ENCODE assay signal across 1 cellular context in genomic region chr21:43659136-43660000, GRCh38.
TF ChIP-seq lines count a peak whose summit lies in the region.

HSF2BP (minus strand) TSS chr21:43659488; CDS start chr21:43658096, 1,392 bp downstream.
A gene with protein sequence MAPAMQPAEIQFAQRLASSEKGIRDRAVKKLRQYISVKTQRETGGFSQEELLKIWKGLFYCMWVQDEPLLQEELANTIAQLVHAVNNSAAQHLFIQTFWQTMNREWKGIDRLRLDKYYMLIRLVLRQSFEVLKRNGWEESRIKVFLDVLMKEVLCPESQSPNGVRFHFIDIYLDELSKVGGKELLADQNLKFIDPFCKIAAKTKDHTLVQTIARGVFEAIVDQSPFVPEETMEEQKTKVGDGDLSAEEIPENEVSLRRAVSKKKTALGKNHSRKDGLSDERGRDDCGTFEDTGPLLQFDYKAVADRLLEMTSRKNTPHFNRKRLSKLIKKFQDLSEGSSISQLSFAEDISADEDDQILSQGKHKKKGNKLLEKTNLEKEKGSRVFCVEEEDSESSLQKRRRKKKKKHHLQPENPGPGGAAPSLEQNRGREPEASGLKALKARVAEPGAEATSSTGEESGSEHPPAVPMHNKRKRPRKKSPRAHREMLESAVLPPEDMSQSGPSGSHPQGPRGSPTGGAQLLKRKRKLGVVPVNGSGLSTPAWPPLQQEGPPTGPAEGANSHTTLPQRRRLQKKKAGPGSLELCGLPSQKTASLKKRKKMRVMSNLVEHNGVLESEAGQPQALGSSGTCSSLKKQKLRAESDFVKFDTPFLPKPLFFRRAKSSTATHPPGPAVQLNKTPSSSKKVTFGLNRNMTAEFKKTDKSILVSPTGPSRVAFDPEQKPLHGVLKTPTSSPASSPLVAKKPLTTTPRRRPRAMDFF (plus strand): TSS chr21:43659560. CDS start chr21:43659665, 105 bp downstream.

TF ChIP-seq in HepG2, 621 proteins besides CTCF, POLR2A, EP300 and RAD21 (continued from another document and continues in another):
- TF ChIP-seq ZFP90 (CRISPR knock-in tag; IDR thresholded peaks at IDR 0.05; ENCODE audit: borderline replicate concordance): peak; percentile 95; the same call in 1 of the 2 replicates
- TF ChIP-seq SIN3B (IDR thresholded peaks at IDR 0.05; ENCODE audit: low read length): no peak
- TF ChIP-seq ATAD3A (CRISPR knock-in tag; IDR thresholded peaks at IDR 0.05): no peak; the same call in 1 of the 2 replicates
- TF ChIP-seq POLR2AphosphoS5 (IDR thresholded peaks at IDR 0.05; ENCODE audit: low read depth, low read length): peak; percentile 81
- TF ChIP-seq ZNF879 (CRISPR knock-in tag; IDR thresholded peaks at IDR 0.05): peak; percentile 77; the same call in 1 of the 2 replicates
- no peak for TF ChIP-seq ZNF839 (CRISPR knock-in tag; IDR thresholded peaks at IDR 0.05; ENCODE audit: borderline replicate concordance)
- TF ChIP-seq BCL3 (CRISPR knock-in tag; IDR thresholded peaks at IDR 0.05): peak; percentile 96
- peak; percentile 93 for TF ChIP-seq SAP130 (CRISPR knock-in tag; IDR thresholded peaks at IDR 0.05; ENCODE audit: low read depth)
- TF ChIP-seq, protein P1, sequence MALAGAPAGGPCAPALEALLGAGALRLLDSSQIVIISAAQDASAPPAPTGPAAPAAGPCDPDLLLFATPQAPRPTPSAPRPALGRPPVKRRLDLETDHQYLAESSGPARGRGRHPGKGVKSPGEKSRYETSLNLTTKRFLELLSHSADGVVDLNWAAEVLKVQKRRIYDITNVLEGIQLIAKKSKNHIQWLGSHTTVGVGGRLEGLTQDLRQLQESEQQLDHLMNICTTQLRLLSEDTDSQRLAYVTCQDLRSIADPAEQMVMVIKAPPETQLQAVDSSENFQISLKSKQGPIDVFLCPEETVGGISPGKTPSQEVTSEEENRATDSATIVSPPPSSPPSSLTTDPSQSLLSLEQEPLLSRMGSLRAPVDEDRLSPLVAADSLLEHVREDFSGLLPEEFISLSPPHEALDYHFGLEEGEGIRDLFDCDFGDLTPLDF (CRISPR knock-in tag; IDR thresholded peaks at IDR 0.05): peak; percentile 88
- TF ChIP-seq CC2D1A (CRISPR knock-in tag; IDR thresholded peaks at IDR 0.05): no peak
- no peak for TF ChIP-seq ZBTB8A (CRISPR knock-in tag; IDR thresholded peaks at IDR 0.05; ENCODE audit: borderline replicate concordance, low read depth)
- TF ChIP-seq HOXA3 (CRISPR knock-in tag; IDR thresholded peaks at IDR 0.05): peak; percentile 99
- TF ChIP-seq ZUFSP (CRISPR knock-in tag; IDR thresholded peaks at IDR 0.05; ENCODE audit: borderline replicate concordance): no peak
- peak; percentile 91 for TF ChIP-seq ISX (CRISPR knock-in tag; conservative IDR thresholded peaks at IDR 0.05)
- no peak for TF ChIP-seq JARID2 (CRISPR knock-in tag; IDR thresholded peaks at IDR 0.05; ENCODE audit: insufficient replicate concordance)
- TF ChIP-seq ZNF335 (CRISPR knock-in tag; IDR thresholded peaks at IDR 0.05): no peak
- TF ChIP-seq, protein P2, sequence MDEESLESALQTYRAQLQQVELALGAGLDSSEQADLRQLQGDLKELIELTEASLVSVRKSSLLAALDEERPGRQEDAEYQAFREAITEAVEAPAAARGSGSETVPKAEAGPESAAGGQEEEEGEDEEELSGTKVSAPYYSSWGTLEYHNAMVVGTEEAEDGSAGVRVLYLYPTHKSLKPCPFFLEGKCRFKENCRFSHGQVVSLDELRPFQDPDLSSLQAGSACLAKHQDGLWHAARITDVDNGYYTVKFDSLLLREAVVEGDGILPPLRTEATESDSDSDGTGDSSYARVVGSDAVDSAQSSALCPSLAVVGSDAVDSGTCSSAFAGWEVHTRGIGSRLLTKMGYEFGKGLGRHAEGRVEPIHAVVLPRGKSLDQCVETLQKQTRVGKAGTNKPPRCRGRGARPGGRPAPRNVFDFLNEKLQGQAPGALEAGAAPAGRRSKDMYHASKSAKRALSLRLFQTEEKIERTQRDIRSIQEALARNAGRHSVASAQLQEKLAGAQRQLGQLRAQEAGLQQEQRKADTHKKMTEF (CRISPR knock-in tag; IDR thresholded peaks at IDR 0.05): peak; percentile 36; the same call in 1 of the 2 replicates
- no peak for TF ChIP-seq ZNF136 (CRISPR knock-in tag; IDR thresholded peaks at IDR 0.05; ENCODE audit: low read depth)
- no peak for TF ChIP-seq MEIS1 (CRISPR knock-in tag; IDR thresholded peaks at IDR 0.05; ENCODE audit: borderline replicate concordance)
- TF ChIP-seq WIZ (CRISPR knock-in tag; IDR thresholded peaks at IDR 0.05): no peak
- no peak for TF ChIP-seq ZNF619 (CRISPR knock-in tag; IDR thresholded peaks at IDR 0.05)
- TF ChIP-seq SIN3A (IDR thresholded peaks at IDR 0.05; ENCODE audit: borderline replicate concordance, low read depth, low read length): peak; percentile 87; the same call in 1 of the 2 replicates
- TF ChIP-seq MTF2 (CRISPR knock-in tag; IDR thresholded peaks at IDR 0.05; ENCODE audit: borderline replicate concordance): no peak
- TF ChIP-seq ZNF564 (CRISPR knock-in tag; IDR thresholded peaks at IDR 0.05): peak; percentile 92
- no peak for TF ChIP-seq RARG (CRISPR knock-in tag; IDR thresholded peaks at IDR 0.05; ENCODE audit: low read depth)
- TF ChIP-seq KDM5A (IDR thresholded peaks at IDR 0.05; ENCODE audit: borderline replicate concordance, low read length): peak; percentile 93
- TF ChIP-seq, protein P3, sequence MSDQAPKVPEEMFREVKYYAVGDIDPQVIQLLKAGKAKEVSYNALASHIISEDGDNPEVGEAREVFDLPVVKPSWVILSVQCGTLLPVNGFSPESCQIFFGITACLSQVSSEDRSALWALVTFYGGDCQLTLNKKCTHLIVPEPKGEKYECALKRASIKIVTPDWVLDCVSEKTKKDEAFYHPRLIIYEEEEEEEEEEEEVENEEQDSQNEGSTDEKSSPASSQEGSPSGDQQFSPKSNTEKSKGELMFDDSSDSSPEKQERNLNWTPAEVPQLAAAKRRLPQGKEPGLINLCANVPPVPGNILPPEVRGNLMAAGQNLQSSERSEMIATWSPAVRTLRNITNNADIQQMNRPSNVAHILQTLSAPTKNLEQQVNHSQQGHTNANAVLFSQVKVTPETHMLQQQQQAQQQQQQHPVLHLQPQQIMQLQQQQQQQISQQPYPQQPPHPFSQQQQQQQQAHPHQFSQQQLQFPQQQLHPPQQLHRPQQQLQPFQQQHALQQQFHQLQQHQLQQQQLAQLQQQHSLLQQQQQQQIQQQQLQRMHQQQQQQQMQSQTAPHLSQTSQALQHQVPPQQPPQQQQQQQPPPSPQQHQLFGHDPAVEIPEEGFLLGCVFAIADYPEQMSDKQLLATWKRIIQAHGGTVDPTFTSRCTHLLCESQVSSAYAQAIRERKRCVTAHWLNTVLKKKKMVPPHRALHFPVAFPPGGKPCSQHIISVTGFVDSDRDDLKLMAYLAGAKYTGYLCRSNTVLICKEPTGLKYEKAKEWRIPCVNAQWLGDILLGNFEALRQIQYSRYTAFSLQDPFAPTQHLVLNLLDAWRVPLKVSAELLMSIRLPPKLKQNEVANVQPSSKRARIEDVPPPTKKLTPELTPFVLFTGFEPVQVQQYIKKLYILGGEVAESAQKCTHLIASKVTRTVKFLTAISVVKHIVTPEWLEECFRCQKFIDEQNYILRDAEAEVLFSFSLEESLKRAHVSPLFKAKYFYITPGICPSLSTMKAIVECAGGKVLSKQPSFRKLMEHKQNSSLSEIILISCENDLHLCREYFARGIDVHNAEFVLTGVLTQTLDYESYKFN (CRISPR knock-in tag; conservative IDR thresholded peaks at IDR 0.05): no peak; the same call in 1 of the 2 replicates
- TF ChIP-seq MAFG (CRISPR knock-in tag; IDR thresholded peaks at IDR 0.05): no peak
- peak; percentile 82; the same call in 1 of the 2 replicates for TF ChIP-seq ZSCAN25 (CRISPR knock-in tag; IDR thresholded peaks at IDR 0.05)
- TF ChIP-seq ZFAT (CRISPR knock-in tag; conservative IDR thresholded peaks at IDR 0.05): peak; percentile 94
- TF ChIP-seq TRIM22 (IDR thresholded peaks at IDR 0.05): no peak
- no peak for TF ChIP-seq TRIM24 (CRISPR knock-in tag; IDR thresholded peaks at IDR 0.05)
- TF ChIP-seq RFXANK (CRISPR knock-in tag; IDR thresholded peaks at IDR 0.05): no peak
- TF ChIP-seq EHMT2 (IDR thresholded peaks at IDR 0.05; ENCODE audit: borderline replicate concordance, low read depth, low read length): no peak
- TF ChIP-seq TFDP1 (CRISPR knock-in tag; IDR thresholded peaks at IDR 0.05; ENCODE audit: borderline replicate concordance): peak; percentile 98
- TF ChIP-seq, protein P4, sequence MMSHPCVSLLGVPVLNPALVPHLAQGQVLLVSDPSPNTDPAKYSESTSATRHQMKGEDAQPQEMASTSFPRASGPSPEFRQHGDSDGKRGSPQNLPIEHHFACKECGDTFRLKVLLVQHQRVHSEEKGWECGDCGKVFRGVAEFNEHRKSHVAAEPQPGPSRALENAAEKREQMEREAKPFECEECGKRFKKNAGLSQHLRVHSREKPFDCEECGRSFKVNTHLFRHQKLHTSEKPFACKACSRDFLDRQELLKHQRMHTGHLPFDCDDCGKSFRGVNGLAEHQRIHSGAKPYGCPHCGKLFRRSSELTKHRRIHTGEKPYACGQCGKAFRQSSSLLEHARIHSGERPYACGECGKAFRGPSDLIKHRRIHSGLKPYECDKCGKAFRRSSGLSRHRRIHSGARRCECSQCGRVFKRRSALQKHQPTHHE (CRISPR knock-in tag; IDR thresholded peaks at IDR 0.05; ENCODE audit: borderline replicate concordance): 0 out of 2 replicates have a peak, but pooled peaks have one; percentile 82
- TF ChIP-seq, protein P5, sequence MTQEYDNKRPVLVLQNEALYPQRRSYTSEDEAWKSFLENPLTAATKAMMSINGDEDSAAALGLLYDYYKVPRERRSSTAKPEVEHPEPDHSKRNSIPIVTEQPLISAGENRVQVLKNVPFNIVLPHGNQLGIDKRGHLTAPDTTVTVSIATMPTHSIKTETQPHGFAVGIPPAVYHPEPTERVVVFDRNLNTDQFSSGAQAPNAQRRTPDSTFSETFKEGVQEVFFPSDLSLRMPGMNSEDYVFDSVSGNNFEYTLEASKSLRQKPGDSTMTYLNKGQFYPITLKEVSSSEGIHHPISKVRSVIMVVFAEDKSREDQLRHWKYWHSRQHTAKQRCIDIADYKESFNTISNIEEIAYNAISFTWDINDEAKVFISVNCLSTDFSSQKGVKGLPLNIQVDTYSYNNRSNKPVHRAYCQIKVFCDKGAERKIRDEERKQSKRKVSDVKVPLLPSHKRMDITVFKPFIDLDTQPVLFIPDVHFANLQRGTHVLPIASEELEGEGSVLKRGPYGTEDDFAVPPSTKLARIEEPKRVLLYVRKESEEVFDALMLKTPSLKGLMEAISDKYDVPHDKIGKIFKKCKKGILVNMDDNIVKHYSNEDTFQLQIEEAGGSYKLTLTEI (CRISPR knock-in tag; conservative IDR thresholded peaks at IDR 0.05): no peak
- TF ChIP-seq NFIB (CRISPR knock-in tag; IDR thresholded peaks at IDR 0.05; ENCODE audit: borderline replicate concordance): no peak
- TF ChIP-seq ZNF225 (CRISPR knock-in tag; IDR thresholded peaks at IDR 0.05): no peak
- peak; percentile 95 for TF ChIP-seq ZNF749 (CRISPR knock-in tag; IDR thresholded peaks at IDR 0.05; ENCODE audit: borderline replicate concordance)
- peak; percentile 98 for TF ChIP-seq ZNF451 (CRISPR knock-in tag; IDR thresholded peaks at IDR 0.05)
- TF ChIP-seq, protein P6, sequence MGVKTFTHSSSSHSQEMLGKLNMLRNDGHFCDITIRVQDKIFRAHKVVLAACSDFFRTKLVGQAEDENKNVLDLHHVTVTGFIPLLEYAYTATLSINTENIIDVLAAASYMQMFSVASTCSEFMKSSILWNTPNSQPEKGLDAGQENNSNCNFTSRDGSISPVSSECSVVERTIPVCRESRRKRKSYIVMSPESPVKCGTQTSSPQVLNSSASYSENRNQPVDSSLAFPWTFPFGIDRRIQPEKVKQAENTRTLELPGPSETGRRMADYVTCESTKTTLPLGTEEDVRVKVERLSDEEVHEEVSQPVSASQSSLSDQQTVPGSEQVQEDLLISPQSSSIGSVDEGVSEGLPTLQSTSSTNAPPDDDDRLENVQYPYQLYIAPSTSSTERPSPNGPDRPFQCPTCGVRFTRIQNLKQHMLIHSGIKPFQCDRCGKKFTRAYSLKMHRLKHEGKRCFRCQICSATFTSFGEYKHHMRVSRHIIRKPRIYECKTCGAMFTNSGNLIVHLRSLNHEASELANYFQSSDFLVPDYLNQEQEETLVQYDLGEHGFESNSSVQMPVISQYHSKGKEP (CRISPR knock-in tag; IDR thresholded peaks at IDR 0.05): no peak
